Comparison of ENCODE assay signal across 17 cellular contexts in genomic region chr2:233105930-233106329, GRCh38. TPM values are rescaled to one million over a fixed set of nuclear protein-coding genes. Genes with fewer than 3 reads are reported as not detected.
DNase-seq lines count a peak whose midpoint lies in the region; ATAC-seq and TF ChIP-seq lines count a peak whose summit lies in the region.
"Had no signal": no experiment of that assay in that cellular context is flagged by ENCODE, and none has a peak within 500 bp of the region (broad histone marks: within the 10 kb centered on the region; RNA-seq: fewer than 3 reads in every experiment).

No MANE protein-coding gene starts in this region.

- no peak for ATAC-seq in CD8-positive, alpha-beta T cell
- no peak for ATAC-seq in central memory CD8-positive, alpha-beta T cell (replicated peaks; ENCODE audit: extremely low read depth, poor library complexity, severe bottlenecking)
- no peak for ATAC-seq in GM21390 (IDR thresholded peaks at IDR 0.05; ENCODE audit: unreplicated experiment)

- no peaks in the 10 kb centered on the region for H3K27me3 Mint-ChIP-seq in CD8-positive, alpha-beta T cell (ENCODE audit: low read depth)
- H3K27me3 Mint-ChIP-seq in IgD-negative memory B cell = no peaks in the 10 kb centered on the region
- no peaks in the 10 kb centered on the region for H3K27me3 Mint-ChIP-seq in central memory CD8-positive, alpha-beta T cell

- H3K9me3 ChIP-seq in CD8-positive, alpha-beta T cell (ENCODE audit: low read length) = no peaks in the 10 kb centered on the region
- H3K9me3 ChIP-seq in neutrophil = no peaks in the 10 kb centered on the region

- no peak for DNase-seq in CD8-positive, alpha-beta T cell
- no peak for DNase-seq in central memory CD8-positive, alpha-beta T cell (ENCODE audit: low spot score in 2 of 2)
- DNase-seq in glomerular visceral epithelial cell (ENCODE audit: extremely low spot score) = no peak
- DNase-seq in NCI-H1694 treated with DMSO at 0.1 percent for 48 hours (lab: John Stamatoyannopoulos, UW) = no peak
- DNase-seq: ACHN, DMS79, KBM-7, NCI-H1105 treated with DMSO at 0.1 percent for 48 hours, NCI-H1694, NCI-H82, OCI-M1, SHP77 had no signal

- intact Hi-C loops in CD8-positive, alpha-beta T cell (cut with DNase I, micrococcal nuclease) = no loop called here

- POLR2A ChIA-PET in CD8-positive, alpha-beta T cell (lab: Charles Lee) = no interaction called here

- H3K36me3 Mint-ChIP-seq in CD8-positive, alpha-beta T cell = peaks cover 38% of the 10 kb centered on the region
- H3K36me3 Mint-ChIP-seq in IgD-negative memory B cell = peaks cover 12% of the 10 kb centered on the region
- H3K36me3 Mint-ChIP-seq in central memory CD8-positive, alpha-beta T cell (ENCODE audit: insufficient read depth) = peaks cover 20% of the 10 kb centered on the region

- no peak overlapping the region for H3K27ac ChIP-seq in CD8-positive, alpha-beta T cell (ENCODE audit: low read depth, low read length)
- peak overlapping the region; percentile 63 for H3K27ac ChIP-seq in neutrophil
- H3K27ac ChIP-seq: SK-N-MC had no signal

- no peaks in the 10 kb centered on the region for H3K27me3 ChIP-seq in CD8-positive, alpha-beta T cell (ENCODE audit: insufficient read depth, low read length)
- H3K27me3 ChIP-seq in neutrophil = no peaks in the 10 kb centered on the region

- peaks cover 72% of the 10 kb centered on the region for H3K4me1 Mint-ChIP-seq in CD8-positive, alpha-beta T cell (ENCODE audit: low read depth)
- peaks cover 52 to 72% (median 61%) of the 10 kb centered on the region in 3 donors for H3K4me1 Mint-ChIP-seq in IgD-negative memory B cell
- peaks cover 77% of the 10 kb centered on the region for H3K4me1 Mint-ChIP-seq in central memory CD8-positive, alpha-beta T cell

- no peak for TF ChIP-seq CTCF in CD8-positive, alpha-beta T cell (IDR thresholded peaks at IDR 0.05)
- TF ChIP-seq CTCF in neutrophil (IDR thresholded peaks at IDR 0.05) = no peak

- H3K4me1 ChIP-seq in CD8-positive, alpha-beta T cell (ENCODE audit: insufficient read depth, low read length) = peaks cover 58% of the 10 kb centered on the region
- H3K4me1 ChIP-seq in neutrophil (ENCODE audit: control insufficient read depth in 1 of 2, insufficient read depth in 1 of 2, low read depth in 1 of 2, low read length in 1 of 2) = peaks cover 18 to 38% of the 10 kb centered on the region in 2 experiments

- H3K4me3 Mint-ChIP-seq in CD8-positive, alpha-beta T cell = no peak overlapping the region
- H3K4me3 Mint-ChIP-seq in IgD-negative memory B cell = peak overlapping the region in 2 of 4 donors; percentile 74 to 76
- H3K4me3 Mint-ChIP-seq in central memory CD8-positive, alpha-beta T cell = peak overlapping the region; percentile 6
- H3K4me3 Mint-ChIP-seq: CD14-positive monocyte had no signal

- H3K27ac Mint-ChIP-seq in CD8-positive, alpha-beta T cell = peak overlapping the region; percentile 22
- H3K27ac Mint-ChIP-seq in IgD-negative memory B cell = peak overlapping the region; percentile 39 to 90 (median 76)
- peak overlapping the region; percentile 93 for H3K27ac Mint-ChIP-seq in central memory CD8-positive, alpha-beta T cell (ENCODE audit: low read depth)

- H3K36me3 ChIP-seq in CD8-positive, alpha-beta T cell (ENCODE audit: insufficient read depth, low read length) = no peaks in the 10 kb centered on the region
- H3K36me3 ChIP-seq in neutrophil = peaks cover 5% of the 10 kb centered on the region

- no peaks in the 10 kb centered on the region for H3K9me3 Mint-ChIP-seq in CD8-positive, alpha-beta T cell
- no peaks in the 10 kb centered on the region for H3K9me3 Mint-ChIP-seq in IgD-negative memory B cell
- H3K9me3 Mint-ChIP-seq in central memory CD8-positive, alpha-beta T cell = no peaks in the 10 kb centered on the region

- CTCF ChIA-PET in CD8-positive, alpha-beta T cell (lab: Charles Lee) = interaction anchor here (1.4 to 1.7 kb wide), 2 partner anchors 52 to 77 kb away, joined by 3 to 11 read pairs; no protein-coding TSS in a partner anchor

- no peak overlapping the region for H3K4me3 ChIP-seq in CD8-positive, alpha-beta T cell (ENCODE audit: low read depth, low read length)
- H3K4me3 ChIP-seq in neutrophil (ENCODE audit: low read depth in 1 of 2, low read length in 1 of 2) = no peak overlapping the region
- H3K4me3 ChIP-seq: SK-N-MC had no signal

RNA-seq across cellular contexts. Expression of gene INPP5D, which starts 45.8 kb away (rescaled TPM):
- total RNA-seq in CD8-positive, alpha-beta T cell = 100 to 1,000 TPM; 105 to 121 TPM
- 220 TPM for polyA plus RNA-seq in IgD-negative memory B cell

Comparison
In these comparisons a context has a peak if more than half of its experiments do, and no peak if none do; other contexts are left out.
1. H3K27ac Mint-ChIP-seq: peak in every context shown above with its lines; median percentile 93 in central memory CD8-positive, alpha-beta T cell; 76 in IgD-negative memory B cell; 22 in CD8-positive, alpha-beta T cell.